Comparison of ENCODE assay signal across 16 cellular contexts in the genomic region with DNA sequence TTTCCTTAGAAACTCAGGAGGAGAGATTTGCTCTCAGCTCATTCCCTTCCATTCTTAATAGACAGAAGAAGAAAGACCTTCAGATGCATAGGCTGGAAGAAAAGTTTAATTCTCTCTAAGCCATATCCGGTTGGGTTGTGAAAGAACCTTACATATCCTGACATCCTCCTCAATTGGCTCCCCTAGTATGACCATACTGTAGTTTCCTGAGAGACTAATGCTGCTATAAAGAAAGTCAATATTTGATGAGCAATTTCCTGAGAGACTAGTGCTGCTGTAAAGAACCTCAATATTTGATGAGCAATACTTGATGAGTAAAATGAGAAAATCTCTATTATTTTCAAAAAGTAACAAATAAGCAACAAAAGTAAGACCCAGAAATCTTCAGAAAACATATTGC.
"Had no signal": no experiment of that assay in that cellular context is flagged by ENCODE, and none has a peak within 500 bp of the region (broad histone marks: within the 10 kb centered on the region; RNA-seq: fewer than 3 reads in every experiment).

No MANE protein-coding gene starts in this region.

- ATAC-seq: effector memory CD8-positive, alpha-beta T cell; left cardiac atrium; naive thymus-derived CD8-positive, alpha-beta T cell; right lobe of liver; stimulated activated naive B cell treated with anti-CD40 and anti-IgM and Interleukin-4, amounts not matched to agents 10 μg/mL and 1 μg/mL and 100 μg/mL, for 72 hours had no signal

- H3K36me3 Mint-ChIP-seq: naive thymus-derived CD8-positive, alpha-beta T cell had no signal

- H3K27ac Mint-ChIP-seq: activated B cell treated with CpG ODN at 0.5 μM for 24 hours; activated CD4-positive, alpha-beta T cell treated with anti-CD3 and anti-CD28 coated beads, Interleukin-2, amount 10 ng/mL, durations not matched to agents 7 days and 5 days; effector memory CD8-positive, alpha-beta T cell; naive thymus-derived CD8-positive, alpha-beta T cell; stimulated activated naive B cell treated with anti-CD40 and anti-IgM and Interleukin-4, amounts not matched to agents 10 μg/mL and 1 μg/mL and 100 μg/mL, for 72 hours had no signal

- H3K4me3 Mint-ChIP-seq: activated B cell treated with CpG ODN at 0.5 μM for 24 hours; activated CD4-positive, alpha-beta T cell treated with anti-CD3 and anti-CD28 coated beads, Interleukin-2, amount 10 ng/mL, durations not matched to agents 7 days and 5 days; central memory CD8-positive, alpha-beta T cell; effector memory CD8-positive, alpha-beta T cell; naive thymus-derived CD8-positive, alpha-beta T cell; stimulated activated naive B cell treated with anti-CD40 and anti-IgM and Interleukin-4, amounts not matched to agents 10 μg/mL and 1 μg/mL and 100 μg/mL, for 72 hours had no signal

- H3K4me1 Mint-ChIP-seq: activated B cell treated with CpG ODN at 0.5 μM for 24 hours; activated CD4-positive, alpha-beta T cell treated with anti-CD3 and anti-CD28 coated beads, Interleukin-2, amount 10 ng/mL, durations not matched to agents 7 days and 5 days; central memory CD8-positive, alpha-beta T cell; naive thymus-derived CD8-positive, alpha-beta T cell; stimulated activated naive B cell treated with anti-CD40 and anti-IgM and Interleukin-4, amounts not matched to agents 10 μg/mL and 1 μg/mL and 100 μg/mL, for 72 hours had no signal

- H3K4me3 ChIP-seq: lung, prostate gland, right lobe of liver, tibial nerve had no signal

- H3K27me3 Mint-ChIP-seq: activated B cell treated with CpG ODN at 0.5 μM for 24 hours; activated CD4-positive, alpha-beta T cell treated with anti-CD3 and anti-CD28 coated beads, Interleukin-2, amount 10 ng/mL, durations not matched to agents 7 days and 5 days; central memory CD8-positive, alpha-beta T cell; effector memory CD8-positive, alpha-beta T cell; naive thymus-derived CD8-positive, alpha-beta T cell; stimulated activated naive B cell treated with anti-CD40 and anti-IgM and Interleukin-4, amounts not matched to agents 10 μg/mL and 1 μg/mL and 100 μg/mL, for 72 hours had no signal

- DNase-seq: activated B cell treated with CpG ODN at 0.5 μM for 24 hours; activated CD4-positive, alpha-beta T cell treated with anti-CD3 and anti-CD28 coated beads, Interleukin-2, amount 10 ng/mL, durations not matched to agents 7 days and 5 days; activated CD8-positive, alpha-beta memory T cell treated with anti-CD3 and anti-CD28 coated beads for 24 hours; activated naive CD4-positive, alpha-beta T cell treated with Interleukin-2 at 50 U/mL for 16 hours; effector memory CD8-positive, alpha-beta T cell; glutamatergic neuron; left cardiac atrium; naive thymus-derived CD8-positive, alpha-beta T cell; nucleus accumbens; right lobe of liver; stimulated activated CD4-positive, alpha-beta T cell treated with anti-CD3 and anti-CD28 coated beads, Interleukin-1b, Interleukin-23, amount 100 ng/mL, for 48 hours; stimulated activated naive B cell treated with anti-CD40 and anti-IgM and Interleukin-4, amounts not matched to agents 10 μg/mL and 1 μg/mL and 100 μg/mL, for 72 hours had no signal
